ENCODE assay signal across 8 cellular contexts in the genomic region with DNA sequence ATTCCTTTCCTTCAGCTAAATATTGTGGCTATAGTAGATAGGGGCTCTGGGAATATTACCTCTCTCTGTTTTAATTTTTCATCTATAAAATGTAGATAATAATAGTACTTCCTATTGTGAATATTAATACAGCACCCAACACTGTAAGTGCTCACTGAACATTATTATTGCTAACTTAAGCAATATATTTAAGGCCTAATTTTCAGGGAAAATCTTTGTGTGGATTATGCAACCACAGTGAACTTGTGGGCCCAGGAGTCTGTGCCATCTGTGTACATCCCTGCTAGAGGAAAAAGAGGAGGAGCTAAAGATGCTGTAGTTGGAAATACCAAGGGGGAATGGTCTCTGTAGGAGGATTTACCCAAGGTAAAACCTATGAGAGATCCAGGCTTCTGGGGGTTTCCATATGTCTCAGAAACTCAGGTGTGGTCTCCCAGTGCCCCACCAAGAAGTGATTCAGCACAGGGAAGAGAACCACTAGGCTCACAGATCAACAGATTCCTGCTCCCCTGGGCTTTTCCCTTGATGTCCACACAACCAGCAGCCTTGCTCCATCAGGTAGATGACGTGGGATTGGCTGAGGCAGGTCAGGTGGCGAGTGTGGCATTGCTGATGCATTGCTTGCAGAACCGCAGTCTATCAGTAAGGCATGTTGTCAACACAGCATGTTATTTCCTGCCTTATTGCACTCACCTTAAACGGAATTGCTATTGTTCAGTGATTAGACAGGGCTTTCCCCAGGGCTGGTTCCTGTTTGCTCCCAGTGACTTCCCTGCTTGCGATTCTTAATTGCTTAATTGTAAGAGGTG. TPM values are rescaled to one million over a fixed set of nuclear protein-coding genes. Genes with fewer than 3 reads are reported as not detected.
DNase-seq lines count a peak whose midpoint lies in the region; ATAC-seq and TF ChIP-seq lines count a peak whose summit lies in the region.

No MANE protein-coding gene starts in this region.

- no peaks in the 10 kb centered on the region for H3K27me3 Mint-ChIP-seq in activated naive CD4-positive, alpha-beta T cell treated with anti-CD3 and anti-CD28 coated beads for 36 hours (ENCODE audit: low read depth)
- no peaks in the 10 kb centered on the region for H3K27me3 Mint-ChIP-seq in mesothelial cell of epicardium (ENCODE audit: low read depth)

- peaks cover 3 to 50% (median 15%) of the 10 kb centered on the region in 4 donors for H3K4me1 ChIP-seq in Peyer's patch
- H3K4me1 ChIP-seq in suprapubic skin: peaks cover 56% of the 10 kb centered on the region

- ATAC-seq in GM18505 (IDR thresholded peaks at IDR 0.05; ENCODE audit: unreplicated experiment): no peak

- TF ChIP-seq POLR2A in Peyer's patch (IDR thresholded peaks at IDR 0.05) (peak in 1 of 2 donors; percentile 20), suprapubic skin (IDR thresholded peaks at IDR 0.05) (no peak), GM18505 (IDR thresholded peaks at IDR 0.05; ENCODE audit: borderline replicate concordance, extremely low read depth, insufficient read depth, insufficient read length) (no peak)

- peak; percentile 32 for DNase-seq in NCI-H82 (lab: John Stamatoyannopoulos, UW)
- no peak for DNase-seq in NCI-H82 treated with DMSO at 0.1 percent for 48 hours (lab: John Stamatoyannopoulos, UW; ENCODE audit: unreplicated experiment)
- DNase-seq in Peyer's patch: peak; percentile 65 to 84 (median 67)
- peak; percentile 93 for DNase-seq in activated naive CD4-positive, alpha-beta T cell treated with anti-CD3 and anti-CD28 coated beads for 36 hours
- DNase-seq in mesothelial cell of epicardium (ENCODE audit: low spot score in 2 of 2, unreplicated experiment in 2 of 2): no peak
- no peak for DNase-seq in suprapubic skin (ENCODE audit: low spot score in 2 of 2)
- DNase-seq in AML-193 (lab: John Stamatoyannopoulos, UW): no peak

- peaks cover 8% of the 10 kb centered on the region for H3K36me3 Mint-ChIP-seq in activated naive CD4-positive, alpha-beta T cell treated with anti-CD3 and anti-CD28 coated beads for 36 hours (ENCODE audit: low read depth)
- no peaks in the 10 kb centered on the region for H3K36me3 Mint-ChIP-seq in mesothelial cell of epicardium

- peaks cover 44% of the 10 kb centered on the region for H3K4me1 Mint-ChIP-seq in activated naive CD4-positive, alpha-beta T cell treated with anti-CD3 and anti-CD28 coated beads for 36 hours (ENCODE audit: low read depth)
- peaks cover 22% of the 10 kb centered on the region for H3K4me1 Mint-ChIP-seq in mesothelial cell of epicardium

- H3K4me3 Mint-ChIP-seq in activated naive CD4-positive, alpha-beta T cell treated with anti-CD3 and anti-CD28 coated beads for 36 hours: peak overlapping the region; percentile 83
- peak overlapping the region; percentile 78 for H3K4me3 Mint-ChIP-seq in mesothelial cell of epicardium

- no peak for TF ChIP-seq EP300 in suprapubic skin (IDR thresholded peaks at IDR 0.05)

- peak overlapping the region; percentile 97 for H3K27ac Mint-ChIP-seq in activated naive CD4-positive, alpha-beta T cell treated with anti-CD3 and anti-CD28 coated beads for 36 hours
- peak overlapping the region; percentile 69 for H3K27ac Mint-ChIP-seq in mesothelial cell of epicardium

- CTCF ChIA-PET in activated naive CD4-positive, alpha-beta T cell treated with anti-CD3 and anti-CD28 coated beads for 36 hours (lab: Charles Lee): interaction anchor here (1.4 to 3.4 kb wide), 2 partner anchors 8 to 11 kb away, joined by 6 to 48 read pairs; no protein-coding TSS in a partner anchor

- no peaks in the 10 kb centered on the region for H3K9me3 ChIP-seq in Peyer's patch
- no peaks in the 10 kb centered on the region for H3K9me3 ChIP-seq in suprapubic skin

- peak overlapping the region; percentile 61 to 93 (median 79) for H3K27ac ChIP-seq in Peyer's patch
- peak overlapping the region; percentile 75 for H3K27ac ChIP-seq in suprapubic skin

- H3K36me3 ChIP-seq in Peyer's patch (no peaks in the 10 kb centered on the region), suprapubic skin (no peaks in the 10 kb centered on the region)

- no peak for TF ChIP-seq CTCF in Peyer's patch (IDR thresholded peaks at IDR 0.05)
- TF ChIP-seq CTCF in mesothelial cell of epicardium (IDR thresholded peaks at IDR 0.05; ENCODE audit: unreplicated experiment): no peak
- no peak for TF ChIP-seq CTCF in suprapubic skin (IDR thresholded peaks at IDR 0.05)

- intact Hi-C loops in activated naive CD4-positive, alpha-beta T cell treated with anti-CD3 and anti-CD28 coated beads for 36 hours (cut with micrococcal nuclease): loop anchor here (1.0 to 10.0 kb wide), 8 partner anchors 55 to 1781 kb away; partner anchors contain the start of genes C16orf87, CNEP1R1, DNAJA2 and SIAH1

- H3K4me3 ChIP-seq in Peyer's patch (no peak overlapping the region), suprapubic skin (no peak overlapping the region)

- 53% methylated on average over 5 of the region's 5 CpGs for WGBS in suprapubic skin

- H3K9me3 Mint-ChIP-seq in activated naive CD4-positive, alpha-beta T cell treated with anti-CD3 and anti-CD28 coated beads for 36 hours: no peaks in the 10 kb centered on the region
- no peaks in the 10 kb centered on the region for H3K9me3 Mint-ChIP-seq in mesothelial cell of epicardium

- H3K27me3 ChIP-seq in Peyer's patch (no peaks in the 10 kb centered on the region), suprapubic skin (no peaks in the 10 kb centered on the region)

RNA-seq across cellular contexts. Expression of gene N4BP1, which starts 1.6 kb away (rescaled TPM):
- total RNA-seq in Peyer's patch: 10 to 100 TPM; 31.5 to 42.4 (median 36.8) TPM
- total RNA-seq in activated naive CD4-positive, alpha-beta T cell treated with anti-CD3 and anti-CD28 coated beads for 36 hours: 10 to 100 TPM; 25.1 to 27.2 TPM
- total RNA-seq in mesothelial cell of epicardium: 48.3 to 53.4 TPM (median 48.4 TPM) in 3 replicates
- 10 to 100 TPM; 46.2 to 78.1 (median 66.5) TPM for total RNA-seq in suprapubic skin

Comparison
In these comparisons a context has a peak if more than half of its experiments do, and no peak if none do; other contexts are left out.
1. DNase-seq: peak in NCI-H82 (single experiment), Peyer's patch (3 of 3) and activated naive CD4-positive, alpha-beta T cell treated with anti-CD3 and anti-CD28 coated beads for 36 hours (single experiment); none in NCI-H82 treated with DMSO at 0.1 percent for 48 hours (single experiment), mesothelial cell of epicardium (0 of 2), suprapubic skin (0 of 2) and AML-193 (0 of 2).